Comparison of ENCODE assay signal across 15 cellular contexts in the genomic region with DNA sequence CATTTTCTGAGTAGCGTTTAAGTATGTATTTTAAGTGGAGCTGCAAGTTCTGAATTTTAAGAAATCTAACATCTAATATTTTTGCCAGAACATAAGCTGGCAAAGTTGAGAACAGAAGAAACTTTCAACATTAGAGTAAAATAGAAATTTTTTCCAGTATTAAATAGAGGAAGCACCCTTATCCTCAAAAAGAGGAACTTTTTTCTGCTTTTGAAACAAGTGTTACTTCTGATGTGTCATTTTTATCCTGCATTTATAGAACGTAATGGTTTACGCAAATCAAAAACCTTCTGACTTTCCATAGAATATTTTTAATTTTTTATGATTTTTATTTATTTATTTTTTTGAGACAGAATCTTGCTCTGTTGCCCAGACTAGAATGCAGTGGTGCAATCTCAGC.
"Had no signal": no experiment of that assay in that cellular context is flagged by ENCODE, and none has a peak within 500 bp of the region (broad histone marks: within the 10 kb centered on the region; RNA-seq: fewer than 3 reads in every experiment).

No MANE protein-coding gene starts in this region.

- H3K4me3 ChIP-seq: colonic mucosa, gastrocnemius medialis, left ventricle myocardium inferior, testis had no signal

- H3K4me3 Mint-ChIP-seq: activated B cell treated with CpG ODN at 0.5 μM for 24 hours; activated CD4-positive, alpha-beta T cell treated with anti-CD3 and anti-CD28 coated beads, Interleukin-2, amount 10 ng/mL, durations not matched to agents 7 days and 5 days; activated naive CD4-positive, alpha-beta T cell treated with anti-CD3 and anti-CD28 coated beads, Interleukin-2, amount 10 ng/mL, durations not matched to agents 7 days and 5 days; nephron progenitor cell; stimulated activated naive CD8-positive, alpha-beta T cell treated with anti-CD3 and anti-CD28 coated beads, Interleukin-15, Interleukin-2, amounts not matched to agents 100 ng/mL and 50 ng/mL, for 24 hours had no signal

- H3K36me3 ChIP-seq: colonic mucosa had no signal

- DNase-seq: activated B cell treated with CpG ODN at 0.5 μM for 24 hours; activated CD4-positive, alpha-beta T cell treated with anti-CD3 and anti-CD28 coated beads, Interleukin-2, amount 10 ng/mL, durations not matched to agents 7 days and 5 days; activated CD8-positive, alpha-beta memory T cell treated with anti-CD3 and anti-CD28 coated beads for 24 hours; activated naive CD4-positive, alpha-beta T cell treated with anti-CD3 and anti-CD28 coated beads, Interleukin-2, amount 10 ng/mL, durations not matched to agents 7 days and 5 days; colonic mucosa; effector CD4-positive, alpha-beta T cell; islet precursor cell; left ventricle myocardium inferior; mesenchymal stem cell; nephron progenitor cell; stimulated activated CD4-positive, alpha-beta T cell treated with anti-CD3 and anti-CD28 coated beads, Interleukin-2, amount 100 ng/mL, for 48 hours; testis had no signal

- H3K4me1 ChIP-seq: colonic mucosa, left ventricle myocardium inferior, testis had no signal

- H3K9me3 Mint-ChIP-seq: activated B cell treated with CpG ODN at 0.5 μM for 24 hours; activated CD4-positive, alpha-beta T cell treated with anti-CD3 and anti-CD28 coated beads, Interleukin-2, amount 10 ng/mL, durations not matched to agents 7 days and 5 days; activated naive CD4-positive, alpha-beta T cell treated with anti-CD3 and anti-CD28 coated beads, Interleukin-2, amount 10 ng/mL, durations not matched to agents 7 days and 5 days; activated T-helper 2 cell treated with anti-CD3 and anti-CD28 coated beads, Interferon-gamma antibody, Interleukin-2, Interleukin-4, amounts not matched to agents 10 μg/mL and 5 μg/mL and 100 μg/mL, durations not matched to agents 14 hours and 24 hours and 36 hours; nephron progenitor cell; stimulated activated naive CD8-positive, alpha-beta T cell treated with anti-CD3 and anti-CD28 coated beads, Interleukin-15, Interleukin-2, amounts not matched to agents 100 ng/mL and 50 ng/mL, for 24 hours had no signal

- H3K9me3 ChIP-seq: colonic mucosa, gastrocnemius medialis, left ventricle myocardium inferior, testis had no signal

- ATAC-seq: gastrocnemius medialis had no signal

- H3K27ac Mint-ChIP-seq: activated B cell treated with CpG ODN at 0.5 μM for 24 hours; activated CD4-positive, alpha-beta T cell treated with anti-CD3 and anti-CD28 coated beads, Interleukin-2, amount 10 ng/mL, durations not matched to agents 7 days and 5 days; activated naive CD4-positive, alpha-beta T cell treated with anti-CD3 and anti-CD28 coated beads, Interleukin-2, amount 10 ng/mL, durations not matched to agents 7 days and 5 days; activated T-helper 2 cell treated with anti-CD3 and anti-CD28 coated beads, Interferon-gamma antibody, Interleukin-2, Interleukin-4, amounts not matched to agents 10 μg/mL and 5 μg/mL and 100 μg/mL, durations not matched to agents 14 hours and 24 hours and 36 hours; nephron progenitor cell; stimulated activated naive CD8-positive, alpha-beta T cell treated with anti-CD3 and anti-CD28 coated beads, Interleukin-15, Interleukin-2, amounts not matched to agents 100 ng/mL and 50 ng/mL, for 24 hours had no signal

- H3K27ac ChIP-seq: colonic mucosa, left ventricle myocardium inferior, testis had no signal

- H3K27me3 ChIP-seq: colonic mucosa, gastrocnemius medialis, testis had no signal

- H3K27me3 Mint-ChIP-seq: activated B cell treated with CpG ODN at 0.5 μM for 24 hours; activated CD4-positive, alpha-beta T cell treated with anti-CD3 and anti-CD28 coated beads, Interleukin-2, amount 10 ng/mL, durations not matched to agents 7 days and 5 days; activated naive CD4-positive, alpha-beta T cell treated with anti-CD3 and anti-CD28 coated beads, Interleukin-2, amount 10 ng/mL, durations not matched to agents 7 days and 5 days; stimulated activated naive CD8-positive, alpha-beta T cell treated with anti-CD3 and anti-CD28 coated beads, Interleukin-15, Interleukin-2, amounts not matched to agents 100 ng/mL and 50 ng/mL, for 24 hours had no signal
